33 cellular contexts compared by ENCODE assay signal in the genomic region with DNA sequence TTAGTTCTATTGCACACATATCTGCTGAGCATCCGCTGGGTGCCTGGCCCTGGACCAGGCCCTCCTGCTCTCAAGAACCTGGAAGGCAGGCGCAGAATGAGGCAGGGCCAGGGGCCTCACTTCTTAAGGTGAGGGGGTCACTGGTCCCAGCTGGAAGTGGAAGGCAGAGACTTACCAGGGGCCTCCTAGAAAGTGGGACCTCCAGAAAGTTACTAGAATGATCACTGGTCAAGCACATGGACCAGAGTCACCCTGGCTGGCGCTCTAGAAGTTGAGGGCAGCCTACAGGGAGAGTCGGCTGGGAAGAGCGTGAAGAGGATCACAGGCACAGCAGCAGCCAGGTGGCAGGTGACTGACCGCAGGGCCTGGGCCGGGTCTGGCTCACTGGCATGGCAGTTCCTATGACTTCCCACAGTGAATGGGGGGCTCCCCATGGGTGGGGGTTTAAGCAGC. TPM values are rescaled to one million over a fixed set of nuclear protein-coding genes. Genes with fewer than 3 reads are reported as not detected.
"Had no signal": no experiment of that assay in that cellular context is flagged by ENCODE, and none has a peak within 500 bp of the region (broad histone marks: within the 10 kb centered on the region; RNA-seq: fewer than 3 reads in every experiment).

No MANE protein-coding gene starts in this region.

- H3K27ac Mint-ChIP-seq: activated CD4-positive, alpha-beta T cell treated with anti-CD3 and anti-CD28 coated beads for 36 hours; activated T-helper 17 cell treated with anti-CD3 and anti-CD28 coated beads, Interleukin-2, amount 50 U/mL, for 72 hours; immature natural killer cell; memory B cell; WTC11 had no signal

- H3K36me3 ChIP-seq: adrenal gland, cardiac muscle cell, heart left ventricle, neutrophil, ovary, prostate gland, suprapubic skin, tibial artery, uterus had no signal

- H3K9me3 Mint-ChIP-seq: activated naive CD8-positive, alpha-beta T cell treated with anti-CD3 and anti-CD28 coated beads for 36 hours; activated T-helper 17 cell treated with anti-CD3 and anti-CD28 coated beads, Interleukin-2, amount 50 U/mL, for 72 hours; memory B cell; naive thymus-derived CD8-positive, alpha-beta T cell; WTC11 had no signal

- H3K27me3 ChIP-seq: body of pancreas, ovary had no signal

- DNase-seq: activated CD4-positive, alpha-beta T cell treated with anti-CD3 and anti-CD28 coated beads for 36 hours; activated CD8-positive, alpha-beta memory T cell treated with anti-CD3 and anti-CD28 coated beads for 24 hours; activated naive CD4-positive, alpha-beta T cell treated with Interleukin-2 at 50 U/mL for 16 hours; activated naive CD8-positive, alpha-beta T cell treated with anti-CD3 and anti-CD28 coated beads for 36 hours; adrenal gland; body of pancreas; cortex of kidney; foreskin fibroblast; heart left ventricle; hypothalamus; immature natural killer cell; kidney; left colon; ovary; retina; stimulated activated CD4-positive, alpha-beta T cell treated with anti-CD3 and anti-CD28 coated beads, Interleukin-15, amount 100 ng/mL, for 24 hours; stimulated activated CD4-positive, alpha-beta T cell treated with anti-CD3 and anti-CD28 coated beads, Interleukin-2, amount 100 ng/mL, for 24 hours; stimulated activated naive CD4-positive, alpha-beta T cell; T-helper 2 cell; uterus had no signal

- H3K4me2 ChIP-seq: smooth muscle cell had no signal

- H3K4me1 ChIP-seq: adrenal gland, prostate gland, uterus had no signal

- H3K4me1 Mint-ChIP-seq: activated CD4-positive, alpha-beta T cell treated with anti-CD3 and anti-CD28 coated beads for 36 hours; activated T-helper 17 cell treated with anti-CD3 and anti-CD28 coated beads, Interleukin-2, amount 50 U/mL, for 72 hours; immature natural killer cell; memory B cell had no signal

- H3K36me3 Mint-ChIP-seq: activated naive CD8-positive, alpha-beta T cell treated with anti-CD3 and anti-CD28 coated beads for 36 hours; immature natural killer cell; memory B cell; naive thymus-derived CD8-positive, alpha-beta T cell; WTC11 had no signal

- H3K4me3 ChIP-seq: adrenal gland, body of pancreas, cardiac muscle cell, ovary, prostate gland, smooth muscle cell, suprapubic skin, tibial artery, uterus had no signal

- FAIRE-seq: kidney had no signal

- ATAC-seq: activated CD4-positive, alpha-beta T cell treated with anti-CD3 and anti-CD28 coated beads for 36 hours; activated T-helper 17 cell treated with anti-CD3 and anti-CD28 coated beads, Interleukin-2, amount 50 U/mL, for 72 hours; body of pancreas; esophagus mucosa; heart left ventricle; left colon; naive thymus-derived CD8-positive, alpha-beta T cell; WTC11 had no signal

- H3K4me3 Mint-ChIP-seq: activated CD4-positive, alpha-beta T cell treated with anti-CD3 and anti-CD28 coated beads for 36 hours; activated naive CD8-positive, alpha-beta T cell treated with anti-CD3 and anti-CD28 coated beads for 36 hours; activated T-helper 17 cell treated with anti-CD3 and anti-CD28 coated beads, Interleukin-2, amount 50 U/mL, for 72 hours; immature natural killer cell; memory B cell; WTC11 had no signal

- H3K27ac ChIP-seq: adrenal gland, body of pancreas, cardiac muscle cell, heart left ventricle, neutrophil, ovary, prostate gland, suprapubic skin, tibial artery, uterus had no signal

- H3K9me3 ChIP-seq: adrenal gland, body of pancreas, heart left ventricle, neutrophil, ovary, prostate gland, suprapubic skin, tibial artery, uterus had no signal

RNA-seq across cellular contexts. Expression of a gene that starts 26.1 kb away (rescaled TPM):
- total RNA-seq: body of pancreas, cardiac muscle cell, cerebellum, liver, smooth muscle cell had no signal
- polyA plus RNA-seq: cardiac muscle cell, smooth muscle cell had no signal
